11 cellular contexts compared by ENCODE assay signal in genomic region chr3:122642935-122643334, GRCh38. TPM values are rescaled to one million over a fixed set of nuclear protein-coding genes. Genes with fewer than 3 reads are reported as not detected.
A peak's percentile ranks its signal among the peaks of the same experiment; 100 is the strongest.
DNase-seq lines count a peak whose midpoint lies in the region; ATAC-seq and TF ChIP-seq lines count a peak whose summit lies in the region.
"Had no signal": no experiment of that assay in that cellular context is flagged by ENCODE, and none has a peak within 500 bp of the region (broad histone marks: within the 10 kb centered on the region; RNA-seq: fewer than 3 reads in every experiment).

No MANE protein-coding gene starts in this region.

- CTCF ChIA-PET in CD4-positive, alpha-beta memory T cell (lab: Charles Lee; ENCODE audit: partially characterized antibody) = interaction anchor here (1.2 kb wide), 2 partner anchors 37 to 249 kb away, joined by 3 to 4 read pairs; no protein-coding TSS in a partner anchor
- CTCF ChIA-PET in SK-N-SH (lab: Yijun Ruan, JAX) = no interaction called here

- no peaks in the 10 kb centered on the region for H3K27me3 ChIP-seq in CD4-positive, alpha-beta memory T cell (ENCODE audit: insufficient read depth, low read length)
- no peaks in the 10 kb centered on the region; the same call in 1 of the 2 replicates for H3K27me3 ChIP-seq in SK-N-SH (ENCODE audit: insufficient read depth)

- POLR2A ChIA-PET in activated naive CD8-positive, alpha-beta T cell treated with anti-CD3 and anti-CD28 coated beads, Interleukin-2, amount 10 ng/mL, durations not matched to agents 7 days and 5 days (lab: Charles Lee) = interaction anchor here (0.7 to 1.4 kb wide), 3 partner anchors 18 to 79 kb away, joined by 3 to 4 read pairs (median 3); partner anchors contain the start of genes DTX3L and PARP9
- POLR2A ChIA-PET in CD4-positive, alpha-beta memory T cell (lab: Charles Lee; ENCODE audit: partially characterized antibody) = interaction anchor here (0.7 kb wide), 1 partner anchor 86 kb away, joined by 3 read pairs; no protein-coding TSS in a partner anchor
- POLR2A ChIA-PET in SK-N-SH (lab: Yijun Ruan, JAX) = interaction anchor here (1.0 kb wide), 1 partner anchor 78 kb away, joined by 3 read pairs; no protein-coding TSS in a partner anchor

- H3K36me3 Mint-ChIP-seq in activated naive CD8-positive, alpha-beta T cell treated with anti-CD3 and anti-CD28 coated beads, Interleukin-2, amount 10 ng/mL, durations not matched to agents 7 days and 5 days = peaks cover 29% of the 10 kb centered on the region
- no peaks in the 10 kb centered on the region for H3K36me3 Mint-ChIP-seq in activated naive CD8-positive, alpha-beta T cell treated with anti-CD3 and anti-CD28 coated beads for 36 hours
- peaks cover 10 to 12% of the 10 kb centered on the region in 2 donors for H3K36me3 Mint-ChIP-seq in CD4-positive, alpha-beta memory T cell

- H3K36me3 ChIP-seq in KOPT-K1 (ENCODE audit: insufficient read depth, low read length) = no peaks in the 10 kb centered on the region
- H3K36me3 ChIP-seq in CD4-positive, alpha-beta memory T cell (ENCODE audit: insufficient read depth, low read length) = no peaks in the 10 kb centered on the region
- H3K36me3 ChIP-seq in SK-N-SH (replicated peaks in 1 of 2; ENCODE audit: control insufficient read depth in 1 of 2, insufficient read depth in 2 of 2, low read length in 1 of 2) = no peaks in the 10 kb centered on the region

- H3K79me2 ChIP-seq in SK-N-SH (ENCODE audit: insufficient read depth) = no peaks in the 10 kb centered on the region

- H3K27ac Mint-ChIP-seq in activated naive CD8-positive, alpha-beta T cell treated with anti-CD3 and anti-CD28 coated beads, Interleukin-2, amount 10 ng/mL, durations not matched to agents 7 days and 5 days = peak overlapping the region; percentile 83
- no peak overlapping the region for H3K27ac Mint-ChIP-seq in activated naive CD8-positive, alpha-beta T cell treated with anti-CD3 and anti-CD28 coated beads for 36 hours
- H3K27ac Mint-ChIP-seq in stimulated activated naive CD8-positive, alpha-beta T cell treated with anti-CD3 and anti-CD28 coated beads, Interleukin-15, amount 100 ng/mL, for 72 hours = peak overlapping the region; percentile 16 to 29
- peak overlapping the region in 2 of 7 donors; percentile 32 to 54 for H3K27ac Mint-ChIP-seq in CD4-positive, alpha-beta memory T cell

- intact Hi-C loops in CD4-positive, alpha-beta memory T cell (cut with micrococcal nuclease) = no loop called here

- H3K4me3 ChIP-seq in CD4-positive, alpha-beta memory T cell (ENCODE audit: low read length in 2 of 2) = no peak overlapping the region
- H3K4me3 ChIP-seq in SK-N-SH (ENCODE audit: low read depth in 2 of 2, low read length in 1 of 2) = no peak overlapping the region

- peaks cover 29% of the 10 kb centered on the region for H3K4me1 Mint-ChIP-seq in activated naive CD8-positive, alpha-beta T cell treated with anti-CD3 and anti-CD28 coated beads, Interleukin-2, amount 10 ng/mL, durations not matched to agents 7 days and 5 days
- H3K4me1 Mint-ChIP-seq in activated naive CD8-positive, alpha-beta T cell treated with anti-CD3 and anti-CD28 coated beads for 36 hours = peaks cover 16% of the 10 kb centered on the region
- H3K4me1 Mint-ChIP-seq in stimulated activated naive CD8-positive, alpha-beta T cell treated with anti-CD3 and anti-CD28 coated beads, Interleukin-15, amount 100 ng/mL, for 72 hours = peaks cover 53% of the 10 kb centered on the region
- H3K4me1 Mint-ChIP-seq in CD4-positive, alpha-beta memory T cell = peaks cover 5 to 41% (median 13%) of the 10 kb centered on the region in 4 donors

- peak overlapping the region; percentile 61 for H3K27ac ChIP-seq in KOPT-K1 (ENCODE audit: low read depth, low read length, poor library complexity, severe bottlenecking)
- no peak overlapping the region for H3K27ac ChIP-seq in CD4-positive, alpha-beta memory T cell (ENCODE audit: low read depth, low read length)
- H3K27ac ChIP-seq in SK-N-SH (ENCODE audit: low read depth in 2 of 2, low read length in 1 of 2) = no peak overlapping the region

- TF ChIP-seq CTCF in SK-N-SH (IDR thresholded peaks at IDR 0.05) = no peak

- H3K4me2 ChIP-seq in SK-N-SH = no peak overlapping the region

- H3K9me2 ChIP-seq in SK-N-SH = no peaks in the 10 kb centered on the region

- peaks cover 1% of the 10 kb centered on the region for H3K9me3 Mint-ChIP-seq in activated naive CD8-positive, alpha-beta T cell treated with anti-CD3 and anti-CD28 coated beads, Interleukin-2, amount 10 ng/mL, durations not matched to agents 7 days and 5 days
- H3K9me3 Mint-ChIP-seq in activated naive CD8-positive, alpha-beta T cell treated with anti-CD3 and anti-CD28 coated beads for 36 hours = peaks cover 2% of the 10 kb centered on the region
- no peaks in the 10 kb centered on the region for H3K9me3 Mint-ChIP-seq in stimulated activated naive CD8-positive, alpha-beta T cell treated with anti-CD3 and anti-CD28 coated beads, Interleukin-15, amount 100 ng/mL, for 72 hours
- H3K9me3 Mint-ChIP-seq in CD4-positive, alpha-beta memory T cell = no peaks in the 10 kb centered on the region
- H3K9me3 Mint-ChIP-seq: naive B cell had no signal

- H4K20me1 ChIP-seq in SK-N-SH (ENCODE audit: insufficient read depth) = no peaks in the 10 kb centered on the region

- TF ChIP-seq EP300 in SK-N-SH (IDR thresholded peaks at IDR 0.05; ENCODE audit: borderline replicate concordance in 1 of 2, low read depth in 1 of 2, low read length in 1 of 2) = no peak

- H3K4me3 Mint-ChIP-seq in activated naive CD8-positive, alpha-beta T cell treated with anti-CD3 and anti-CD28 coated beads, Interleukin-2, amount 10 ng/mL, durations not matched to agents 7 days and 5 days = peak overlapping the region; percentile 70
- H3K4me3 Mint-ChIP-seq in activated naive CD8-positive, alpha-beta T cell treated with anti-CD3 and anti-CD28 coated beads for 36 hours = no peak overlapping the region
- peak overlapping the region; percentile 43 to 54 for H3K4me3 Mint-ChIP-seq in stimulated activated naive CD8-positive, alpha-beta T cell treated with anti-CD3 and anti-CD28 coated beads, Interleukin-15, amount 100 ng/mL, for 72 hours
- H3K4me3 Mint-ChIP-seq in CD4-positive, alpha-beta memory T cell = peak overlapping the region in 4 of 8 donors; percentile 5 to 36 (median 23)
- H3K4me3 Mint-ChIP-seq: naive B cell had no signal

- no peak overlapping the region for H2AFZ ChIP-seq in SK-N-SH (ENCODE audit: low read depth)

- peaks cover 12% of the 10 kb centered on the region for H3K27me3 Mint-ChIP-seq in activated naive CD8-positive, alpha-beta T cell treated with anti-CD3 and anti-CD28 coated beads, Interleukin-2, amount 10 ng/mL, durations not matched to agents 7 days and 5 days
- H3K27me3 Mint-ChIP-seq in activated naive CD8-positive, alpha-beta T cell treated with anti-CD3 and anti-CD28 coated beads for 36 hours = peaks cover 13% of the 10 kb centered on the region
- H3K27me3 Mint-ChIP-seq in stimulated activated naive CD8-positive, alpha-beta T cell treated with anti-CD3 and anti-CD28 coated beads, Interleukin-15, amount 100 ng/mL, for 72 hours = no peaks in the 10 kb centered on the region
- no peaks in the 10 kb centered on the region for H3K27me3 Mint-ChIP-seq in CD4-positive, alpha-beta memory T cell
- H3K27me3 Mint-ChIP-seq: naive B cell had no signal

- no peaks in the 10 kb centered on the region for H3K4me1 ChIP-seq in CD4-positive, alpha-beta memory T cell (ENCODE audit: insufficient read depth, low read length)
- H3K4me1 ChIP-seq in SK-N-SH (ENCODE audit: control insufficient read depth in 1 of 2, insufficient read depth in 2 of 2, low read depth in 1 of 2, low read length in 1 of 2) = no peaks in the 10 kb centered on the region

- H3K9me3 ChIP-seq in KOPT-K1 (ENCODE audit: insufficient read depth, low read length, poor library complexity, severe bottlenecking) = no peaks in the 10 kb centered on the region
- no peaks in the 10 kb centered on the region for H3K9me3 ChIP-seq in CD4-positive, alpha-beta memory T cell (ENCODE audit: control insufficient read depth in 1 of 2, low read length in 2 of 2)
- H3K9me3 ChIP-seq in SK-N-SH = no peaks in the 10 kb centered on the region

- H3K9ac ChIP-seq in SK-N-SH = no peak overlapping the region

- TF ChIP-seq RAD21 in SK-N-SH (IDR thresholded peaks at IDR 0.05; ENCODE audit: low read length) = no peak

- WGBS in SK-N-SH (ENCODE audit: low lambda C conversion rate) = 47% methylated on average over 2 of the region's 2 CpGs

- no peaks in the 10 kb centered on the region for H3F3A ChIP-seq in SK-N-SH (replicated peaks; ENCODE audit: insufficient read depth)

- no peak for DNase-seq in activated naive CD8-positive, alpha-beta T cell treated with anti-CD3 and anti-CD28 coated beads, Interleukin-2, amount 10 ng/mL, durations not matched to agents 7 days and 5 days
- no peak for DNase-seq in activated naive CD8-positive, alpha-beta T cell treated with anti-CD3 and anti-CD28 coated beads for 36 hours
- no peak for DNase-seq in stimulated activated naive CD8-positive, alpha-beta T cell treated with anti-CD3 and anti-CD28 coated beads, Interleukin-15, amount 100 ng/mL, for 72 hours
- DNase-seq in stimulated activated CD4-positive, alpha-beta T cell treated with anti-CD3 and anti-CD28 coated beads, Interleukin-12 subunit alpha, Interleukin-12 subunit beta, amount 100 ng/mL, for 4 hours = no peak
- no peak for DNase-seq in CD4-positive, alpha-beta memory T cell
- no peak for DNase-seq in SK-N-SH
- DNase-seq: naive B cell; SHP77; stimulated activated naive CD4-positive, alpha-beta T cell treated with Interleukin-2 at 50 U/mL for 16 hours had no signal

- ATAC-seq in activated naive CD8-positive, alpha-beta T cell treated with anti-CD3 and anti-CD28 coated beads, Interleukin-2, amount 10 ng/mL, durations not matched to agents 7 days and 5 days (ENCODE audit: low read depth) = peak; percentile 92
- peak; percentile 69 for ATAC-seq in HG02623 (IDR thresholded peaks at IDR 0.05; ENCODE audit: unreplicated experiment)
- ATAC-seq in stimulated activated naive CD8-positive, alpha-beta T cell treated with anti-CD3 and anti-CD28 coated beads, Interleukin-15, amount 100 ng/mL, for 72 hours = peak; percentile 90

TF ChIP-seq in SK-N-SH, 30 proteins besides CTCF, POLR2A, EP300 and RAD21 (continues in another document):
- no peak for TF ChIP-seq MXI1 (IDR thresholded peaks at IDR 0.05; ENCODE audit: low read depth, low read length)

RNA-seq across cellular contexts. Expression of gene PARP14, which starts 37.7 kb away (rescaled TPM):
- total RNA-seq in activated naive CD8-positive, alpha-beta T cell treated with anti-CD3 and anti-CD28 coated beads, Interleukin-2, amount 10 ng/mL, durations not matched to agents 7 days and 5 days = 100 to 1,000 TPM; 128 to 129 TPM
- total RNA-seq in activated naive CD8-positive, alpha-beta T cell treated with anti-CD3 and anti-CD28 coated beads for 36 hours = 10 to 100 TPM; 55.2 to 56.5 TPM
- 10 to 100 TPM; 68.7 to 79.6 TPM for total RNA-seq in CD4-positive, alpha-beta memory T cell
- 10 to 100 TPM in 1 of 2 donors, 1 to 10 TPM in 1; 5.4 to 19.1 TPM for polyA plus RNA-seq in CD4-positive, alpha-beta memory T cell
- polyA plus RNA-seq in SK-N-SH (2012; rRNA removed) = 9.2 and 11.0 TPM in 2 replicates
- 7.3 and 7.6 TPM in 2 replicates for polyA plus RNA-seq in SK-N-SH (2012; cell fraction: cytosol; rRNA removed)
- 23.7 and 34.4 TPM in 2 replicates for polyA plus RNA-seq in SK-N-SH (2012; cell fraction: nucleus; rRNA removed)
